In genomic region chr6:31729515-31729978, GRCh38 we compare ENCODE assay signal across 8 cellular contexts. TPM values are rescaled to one million over a fixed set of nuclear protein-coding genes. Genes with fewer than 3 reads are reported as not detected.
A peak's percentile ranks its signal among the peaks of the same experiment; 100 is the strongest.
DNase-seq lines count a peak whose midpoint lies in the region; ATAC-seq, FAIRE-seq and TF ChIP-seq lines count a peak whose summit lies in the region.

No MANE protein-coding gene starts in this region.

- POLR2A ChIA-PET in CD8-positive, alpha-beta T cell (lab: Charles Lee) = interaction anchor here (0.6 to 2.1 kb wide), 16 partner anchors 8 to 106 kb away, joined by 3 to 12 read pairs (median 4); partner anchors contain the start of genes ABHD16A, BAG6, C6orf47 and HSPA1A
- POLR2A ChIA-PET in WTC11 (lab: Charles Lee) = interaction anchor here (0.6 to 3.6 kb wide), 14 partner anchors 10 to 188 kb away, joined by 3 to 32 read pairs (median 6); partner anchors contain the start of genes BAG6, C6orf47, DDX39B and GPANK1

- peaks cover 57% of the 10 kb centered on the region for H3K4me1 Mint-ChIP-seq in CD8-positive, alpha-beta T cell (ENCODE audit: low read depth)
- H3K4me1 Mint-ChIP-seq in WTC11 (peaks cover 21% of the 10 kb centered on the region), immature natural killer cell (peaks cover 76 to 77% of the 10 kb centered on the region in 2 donors)

- intact Hi-C loops in CD8-positive, alpha-beta T cell (cut with DNase I, micrococcal nuclease) = loop anchor here (1.0 to 2.0 kb wide), 7 partner anchors 27 to 135 kb away; partner anchors contain the start of genes VARS1 (in 2 of the 2) and ABHD16A (in 1 of the 2)

- WGBS in small intestine, 3 donors = 1% methylated on average over 29 of the region's 29 CpGs

- H3K4me1 ChIP-seq in CD8-positive, alpha-beta T cell (ENCODE audit: insufficient read depth, low read length) = peaks cover 35% of the 10 kb centered on the region
- H3K4me1 ChIP-seq in small intestine (ENCODE audit: control insufficient read depth in 2 of 2, insufficient read depth in 1 of 2, low read depth in 1 of 2, low read length in 1 of 2) = peaks cover 3 to 7% of the 10 kb centered on the region in 2 donors

- no peaks in the 10 kb centered on the region for H3K9me3 ChIP-seq in CD8-positive, alpha-beta T cell (ENCODE audit: low read length)
- no peaks in the 10 kb centered on the region for H3K9me3 ChIP-seq in small intestine (ENCODE audit: control insufficient read depth, low read depth)

- H3K4me3 Mint-ChIP-seq in CD8-positive, alpha-beta T cell = peak overlapping the region; percentile 97
- H3K4me3 Mint-ChIP-seq in WTC11 (peak overlapping the region; percentile 93), immature natural killer cell (peak overlapping the region; percentile 97 to 99 (median 99))

- no peaks in the 10 kb centered on the region for H3K27me3 ChIP-seq in CD8-positive, alpha-beta T cell (ENCODE audit: insufficient read depth, low read length)
- H3K27me3 ChIP-seq in small intestine (ENCODE audit: control insufficient read depth in 2 of 2, insufficient read depth in 2 of 2, low read length in 2 of 2) = no peaks in the 10 kb centered on the region

- H3K27ac ChIP-seq in CD8-positive, alpha-beta T cell (ENCODE audit: low read depth, low read length) = peak overlapping the region; percentile 11
- H3K27ac ChIP-seq in caudate nucleus (ENCODE audit: low read depth, low read length) (peak overlapping the region; percentile 97), small intestine (ENCODE audit: low read depth in 1 of 2, low read length in 1 of 2) (peak overlapping the region; percentile 92 to 93)

- H3K27ac Mint-ChIP-seq in CD8-positive, alpha-beta T cell = peak overlapping the region; percentile 89
- H3K27ac Mint-ChIP-seq in WTC11 = peak overlapping the region; percentile 99
- H3K27ac Mint-ChIP-seq in immature natural killer cell = peak overlapping the region; percentile 83 to 98 (median 94)

- peak; percentile 91 for TF ChIP-seq CTCF in CD8-positive, alpha-beta T cell (IDR thresholded peaks at IDR 0.05)
- no peak; the same call in 1 of the 2 replicates for TF ChIP-seq CTCF in WTC11 (IDR thresholded peaks at IDR 0.05)

- H3K4me3 ChIP-seq in CD8-positive, alpha-beta T cell (ENCODE audit: low read depth, low read length) = peak overlapping the region; percentile 96
- peak overlapping the region; percentile 68 to 74 for H3K4me3 ChIP-seq in small intestine (ENCODE audit: low read depth in 1 of 2, low read length in 2 of 2)

- peaks cover 44% of the 10 kb centered on the region for H3K36me3 Mint-ChIP-seq in CD8-positive, alpha-beta T cell
- peaks cover 37% of the 10 kb centered on the region for H3K36me3 Mint-ChIP-seq in WTC11
- H3K36me3 Mint-ChIP-seq in immature natural killer cell = peaks cover 4 to 47% (median 22%) of the 10 kb centered on the region in 3 donors

- CTCF ChIA-PET in CD8-positive, alpha-beta T cell (lab: Charles Lee) = interaction anchor here (0.7 to 9.0 kb wide), 36 partner anchors 10 to 195 kb away, joined by 3 to 74 read pairs (median 4); partner anchors contain the start of genes HSPA1A, HSPA1B, HSPA1L and LSM2
- CTCF ChIA-PET in WTC11 (lab: Charles Lee) = interaction anchor here (0.6 to 4.0 kb wide), 41 partner anchors 8 to 318 kb away, joined by 3 to 66 read pairs (median 5); partner anchors contain the start of genes ABHD16A, BAG6, C6orf47 and DDX39B

- peak; percentile 60 to 88 (median 78) for DNase-seq in CD8-positive, alpha-beta T cell
- DNase-seq in NCI-H128 (lab: John Stamatoyannopoulos, UW; ENCODE audit: unreplicated experiment) (peak; percentile 47), WTC11 (ENCODE audit: low spot score) (peak; percentile 95), caudate nucleus (lab: John Stamatoyannopoulos, UW) (peak in 56 of 61 donors; percentile 25 to 88 (median 68)), immature natural killer cell (peak; percentile 79 to 81 (median 80)), small intestine (peak; percentile 93)

- peaks cover 11% of the 10 kb centered on the region for H3K36me3 ChIP-seq in CD8-positive, alpha-beta T cell (ENCODE audit: insufficient read depth, low read length)
- H3K36me3 ChIP-seq in small intestine (ENCODE audit: control insufficient read depth in 2 of 2, insufficient read depth in 2 of 2, low read length in 2 of 2) = peaks cover 11% of the 10 kb centered on the region in 2 donors

- FAIRE-seq in small intestine (lab: Jason Lieb, UNC) = no peak

- no peaks in the 10 kb centered on the region for H3K27me3 Mint-ChIP-seq in CD8-positive, alpha-beta T cell (ENCODE audit: low read depth)
- H3K27me3 Mint-ChIP-seq in WTC11 (ENCODE audit: low read depth) = no peaks in the 10 kb centered on the region
- H3K27me3 Mint-ChIP-seq in immature natural killer cell (ENCODE audit: low read depth in 3 of 3) = peaks cover 0 to 4% (median 2%) of the 10 kb centered on the region in 3 donors

- no peaks in the 10 kb centered on the region for H3K9me3 Mint-ChIP-seq in CD8-positive, alpha-beta T cell
- H3K9me3 Mint-ChIP-seq in WTC11 (no peaks in the 10 kb centered on the region), immature natural killer cell (no peaks in the 10 kb centered on the region)

- peak; percentile 69 for ATAC-seq in CD8-positive, alpha-beta T cell
- peak; percentile 40 for ATAC-seq in GM21786 (IDR thresholded peaks at IDR 0.05; ENCODE audit: unreplicated experiment)
- peak; percentile 78 for ATAC-seq in WTC11
- ATAC-seq in GM18520 (IDR thresholded peaks at IDR 0.05; ENCODE audit: unreplicated experiment) = no peak

TF ChIP-seq in WTC11, 78 proteins besides CTCF, POLR2A, EP300 and RAD21 (continues in another document):
- TF ChIP-seq ZNF512 (CRISPR knock-in tag; IDR thresholded peaks at IDR 0.05; ENCODE audit: borderline replicate concordance) (no peak), PREB (CRISPR knock-in tag; IDR thresholded peaks at IDR 0.05; ENCODE audit: borderline replicate concordance) (no peak)

RNA-seq across cellular contexts. Expression of gene DDAH2, which starts 0.4 kb away (rescaled TPM):
- 1 to 10 TPM; 2.1 to 3.4 TPM for total RNA-seq in CD8-positive, alpha-beta T cell
- 62.2 to 67.3 TPM (median 65.8 TPM) in 3 replicates for total RNA-seq in WTC11 (2021)
- polyA plus RNA-seq in immature natural killer cell (100 to 1,000 TPM in 1 of 3 donors, 10 to 100 TPM in 2; 58.5 to 112 (median 74.9) TPM), small intestine (10 to 100 TPM; 68.1 to 89.7 (median 84.1) TPM)

RNA-seq across cellular contexts. Expression of gene MPIG6B, which starts 6.4 kb away (rescaled TPM):
- total RNA-seq in CD8-positive, alpha-beta T cell = 1 to 10 TPM in 1 of 2 experiments, under 1 TPM in 1; 0.49 to 1.1 TPM
- 0.09 to 0.11 TPM (median 0.11 TPM) in 3 replicates for total RNA-seq in WTC11 (2021)
- polyA plus RNA-seq in immature natural killer cell (10 to 100 TPM in 1 of 3 donors, 1 to 10 TPM in 2; 2.6 to 10.9 (median 6.3) TPM), small intestine (under 1 TPM in 1 of 3 donors, not detected in 2; 0.13 TPM)

RNA-seq across cellular contexts. Expression of gene CLIC1, which starts 6.8 kb away (rescaled TPM):
- total RNA-seq in CD8-positive, alpha-beta T cell = 10 to 100 TPM; 44.6 to 47.5 TPM
- 229 to 244 TPM (median 230 TPM) in 3 replicates for total RNA-seq in WTC11 (2021)
- polyA plus RNA-seq in immature natural killer cell = 1,000 to 10,000 TPM; 1,179 to 1,674 (median 1,350) TPM
- 100 to 1,000 TPM; 400 to 569 (median 500) TPM for polyA plus RNA-seq in small intestine

RNA-seq across cellular contexts. Expression of gene LY6G6C, which starts 8.0 kb away (rescaled TPM):
- not detected for total RNA-seq in CD8-positive, alpha-beta T cell
- 0.21 to 0.35 TPM in 2 of 3 replicates, not detected in the other for total RNA-seq in WTC11 (2021)
- polyA plus RNA-seq in immature natural killer cell = not detected
- not detected for polyA plus RNA-seq in small intestine

RNA-seq across cellular contexts. Expression of gene MSH5, which starts 10.3 kb away (rescaled TPM):
- total RNA-seq in CD8-positive, alpha-beta T cell = 1 to 10 TPM; 7.5 to 8.4 TPM
- total RNA-seq in WTC11 (2021) = 43.1 to 62.3 TPM (median 56.1 TPM) in 3 replicates
- polyA plus RNA-seq in immature natural killer cell (1 to 10 TPM in 2 of 3 donors, not detected in 1; 2.1 to 2.5 TPM), small intestine (10 to 100 TPM in 1 of 3 donors, 1 to 10 TPM in 2; 1.6 to 12.2 (median 6.3) TPM)

Comparison
In these comparisons a context has a peak if more than half of its experiments do, and no peak if none do; other contexts are left out.
1. H3K27ac ChIP-seq: peak in every context shown above with its lines; median percentile 97 in caudate nucleus; 92 in small intestine; 11 in CD8-positive, alpha-beta T cell.
2. RNA of gene DDAH2, which starts 0.4 kb away (total RNA-seq): 62.2 to 67.3 TPM in WTC11; 2.1 to 3.4 TPM in CD8-positive, alpha-beta T cell; every median in the first group is over 10 times any median in the second.
3. Peak in every context shown above with its lines, with median percentiles within 50 percentile points of each other: DNase-seq, H3K27ac Mint-ChIP-seq and H3K4me3 Mint-ChIP-seq.